In genomic region chr10:50432610-50433009, GRCh38 we compare ENCODE assay signal across 19 cellular contexts.
DNase-seq lines count a peak whose midpoint lies in the region; ATAC-seq, FAIRE-seq and TF ChIP-seq lines count a peak whose summit lies in the region.
"Had no signal": no experiment of that assay in that cellular context is flagged by ENCODE, and none has a peak within 500 bp of the region (broad histone marks: within the 10 kb centered on the region; RNA-seq: fewer than 3 reads in every experiment).

No MANE protein-coding gene starts in this region.

- DNase-seq in activated naive CD4-positive, alpha-beta T cell treated with Interleukin-2 at 50 U/mL for 16 hours: no peak
- no peak for DNase-seq in activated naive CD8-positive, alpha-beta T cell treated with anti-CD3 and anti-CD28 coated beads for 36 hours
- no peak for DNase-seq in stimulated activated naive CD8-positive, alpha-beta T cell treated with anti-CD3 and anti-CD28 coated beads, Interleukin-15, amount 100 ng/mL, for 72 hours
- no peak for DNase-seq in small intestine
- DNase-seq in NCI-H345 (lab: John Stamatoyannopoulos, UW): no peak
- no peak for DNase-seq in NCI-H69 (lab: John Stamatoyannopoulos, UW)
- DNase-seq: activated effector memory CD4-positive, alpha-beta T cell treated with anti-CD3 and anti-CD28 coated beads, Interleukin-2, amount 50 U/mL, for 16 hours; body of pancreas; DMS79 treated with DMSO at 0.1 percent for 48 hours; foreskin keratinocyte; NCI-H187 treated with DMSO at 0.1 percent for 48 hours; NCI-H510A; right cardiac atrium; SJCRH30 had no signal

- peak overlapping the region; percentile 94 for H3K4me2 ChIP-seq in KMS-11

- H3K27me3 Mint-ChIP-seq in activated naive CD4-positive, alpha-beta T cell treated with anti-CD3 and anti-CD28 coated beads, Interleukin-2, amount 50 U/mL, for 24 hours: no peaks in the 10 kb centered on the region
- H3K27me3 Mint-ChIP-seq in activated naive CD8-positive, alpha-beta T cell treated with anti-CD3 and anti-CD28 coated beads for 36 hours: no peaks in the 10 kb centered on the region
- H3K27me3 Mint-ChIP-seq in stimulated activated naive CD8-positive, alpha-beta T cell treated with anti-CD3 and anti-CD28 coated beads, Interleukin-15, amount 100 ng/mL, for 72 hours: no peaks in the 10 kb centered on the region
- H3K27me3 Mint-ChIP-seq: CD4-positive, alpha-beta memory T cell had no signal

- H3K79me2 ChIP-seq in KMS-11 (ENCODE audit: insufficient read depth, low read depth): peaks cover 6% of the 10 kb centered on the region; the same call in 1 of the 2 replicates

- H3K4me3 ChIP-seq in KMS-11 (IDR thresholded peaks at IDR 0.05; ENCODE audit: insufficient read depth, low read depth, low read length): no peak overlapping the region
- no peak overlapping the region for H3K4me3 ChIP-seq in small intestine (ENCODE audit: low read depth in 1 of 2, low read length in 2 of 2)
- H3K4me3 ChIP-seq: body of pancreas, coronary artery, SJCRH30 had no signal

- no peaks in the 10 kb centered on the region for H3K36me3 ChIP-seq in KMS-11 (ENCODE audit: insufficient read depth)
- no peaks in the 10 kb centered on the region for H3K36me3 ChIP-seq in small intestine (ENCODE audit: control insufficient read depth in 2 of 2, insufficient read depth in 2 of 2, low read length in 2 of 2)
- H3K36me3 ChIP-seq: neutrophil, SJCRH30 had no signal

- FAIRE-seq in small intestine (lab: Jason Lieb, UNC): no peak

- no peak for TF ChIP-seq CTCF in KMS-11 (conservative IDR thresholded peaks at IDR 0.05; ENCODE audit: low read depth, low read length)

- H3K4me3 Mint-ChIP-seq in activated naive CD4-positive, alpha-beta T cell treated with anti-CD3 and anti-CD28 coated beads, Interleukin-2, amount 50 U/mL, for 24 hours: peak overlapping the region; percentile 36
- no peak overlapping the region for H3K4me3 Mint-ChIP-seq in activated naive CD8-positive, alpha-beta T cell treated with anti-CD3 and anti-CD28 coated beads for 36 hours
- H3K4me3 Mint-ChIP-seq in stimulated activated naive CD8-positive, alpha-beta T cell treated with anti-CD3 and anti-CD28 coated beads, Interleukin-15, amount 100 ng/mL, for 72 hours: peak overlapping the region; percentile 49 to 63

- H3K4me1 Mint-ChIP-seq in activated naive CD4-positive, alpha-beta T cell treated with anti-CD3 and anti-CD28 coated beads, Interleukin-2, amount 50 U/mL, for 24 hours: peaks cover 50% of the 10 kb centered on the region
- H3K4me1 Mint-ChIP-seq in activated naive CD8-positive, alpha-beta T cell treated with anti-CD3 and anti-CD28 coated beads for 36 hours: peaks cover 37% of the 10 kb centered on the region
- peaks cover 42% of the 10 kb centered on the region for H3K4me1 Mint-ChIP-seq in stimulated activated naive CD8-positive, alpha-beta T cell treated with anti-CD3 and anti-CD28 coated beads, Interleukin-15, amount 100 ng/mL, for 72 hours

- no peaks in the 10 kb centered on the region for H4K20me1 ChIP-seq in KMS-11 (ENCODE audit: insufficient read depth)

- peak; percentile 83 for ATAC-seq in stimulated activated naive CD8-positive, alpha-beta T cell treated with anti-CD3 and anti-CD28 coated beads, Interleukin-15, amount 100 ng/mL, for 72 hours
- ATAC-seq: body of pancreas, foreskin keratinocyte, right cardiac atrium had no signal

- H3K4me1 ChIP-seq in KMS-11 (ENCODE audit: low read depth, poor library complexity, severe bottlenecking) (peaks cover 68% of the 10 kb centered on the region), small intestine (ENCODE audit: control insufficient read depth in 2 of 2, insufficient read depth in 1 of 2, low read depth in 1 of 2, low read length in 1 of 2) (no peaks in the 10 kb centered on the region)
- H3K4me1 ChIP-seq: body of pancreas, SJCRH30 had no signal

- no peaks in the 10 kb centered on the region for H3K27me3 ChIP-seq in KMS-11 (ENCODE audit: insufficient read depth, low read depth)
- no peaks in the 10 kb centered on the region for H3K27me3 ChIP-seq in small intestine (ENCODE audit: control insufficient read depth in 2 of 2, insufficient read depth in 2 of 2, low read length in 2 of 2)
- H3K27me3 ChIP-seq: body of pancreas, foreskin keratinocyte, SJCRH30 had no signal

- H3K36me3 Mint-ChIP-seq in activated naive CD4-positive, alpha-beta T cell treated with anti-CD3 and anti-CD28 coated beads, Interleukin-2, amount 50 U/mL, for 24 hours: peaks cover 31% of the 10 kb centered on the region
- peaks cover 42% of the 10 kb centered on the region for H3K36me3 Mint-ChIP-seq in activated naive CD8-positive, alpha-beta T cell treated with anti-CD3 and anti-CD28 coated beads for 36 hours

- peak overlapping the region; percentile 90 for H3K27ac Mint-ChIP-seq in activated naive CD4-positive, alpha-beta T cell treated with anti-CD3 and anti-CD28 coated beads, Interleukin-2, amount 50 U/mL, for 24 hours
- peak overlapping the region; percentile 79 for H3K27ac Mint-ChIP-seq in activated naive CD8-positive, alpha-beta T cell treated with anti-CD3 and anti-CD28 coated beads for 36 hours
- H3K27ac Mint-ChIP-seq in stimulated activated naive CD8-positive, alpha-beta T cell treated with anti-CD3 and anti-CD28 coated beads, Interleukin-15, amount 100 ng/mL, for 72 hours: peak overlapping the region; percentile 83 to 92

- H2AFZ ChIP-seq in KMS-11 (ENCODE audit: low read depth): no peak overlapping the region

- H3K9me3 Mint-ChIP-seq in activated naive CD4-positive, alpha-beta T cell treated with anti-CD3 and anti-CD28 coated beads, Interleukin-2, amount 50 U/mL, for 24 hours: no peaks in the 10 kb centered on the region
- H3K9me3 Mint-ChIP-seq in activated naive CD8-positive, alpha-beta T cell treated with anti-CD3 and anti-CD28 coated beads for 36 hours: peaks cover 2% of the 10 kb centered on the region
- no peaks in the 10 kb centered on the region for H3K9me3 Mint-ChIP-seq in stimulated activated naive CD8-positive, alpha-beta T cell treated with anti-CD3 and anti-CD28 coated beads, Interleukin-15, amount 100 ng/mL, for 72 hours
- H3K9me3 Mint-ChIP-seq: CD4-positive, alpha-beta memory T cell had no signal

- H3K27ac ChIP-seq in KMS-11 (peak overlapping the region; percentile 88), small intestine (ENCODE audit: low read depth in 1 of 2, low read length in 1 of 2) (no peak overlapping the region)
- H3K27ac ChIP-seq: foreskin keratinocyte, neutrophil, SJCRH30 had no signal

- no peak overlapping the region; the same call in 1 of the 2 replicates for H3K9ac ChIP-seq in KMS-11

- H3K9me3 ChIP-seq in small intestine (ENCODE audit: control insufficient read depth, low read depth): no peaks in the 10 kb centered on the region
- H3K9me3 ChIP-seq: body of pancreas, neutrophil, SJCRH30 had no signal
